1 cellular context compared by ENCODE assay signal in the genomic region with DNA sequence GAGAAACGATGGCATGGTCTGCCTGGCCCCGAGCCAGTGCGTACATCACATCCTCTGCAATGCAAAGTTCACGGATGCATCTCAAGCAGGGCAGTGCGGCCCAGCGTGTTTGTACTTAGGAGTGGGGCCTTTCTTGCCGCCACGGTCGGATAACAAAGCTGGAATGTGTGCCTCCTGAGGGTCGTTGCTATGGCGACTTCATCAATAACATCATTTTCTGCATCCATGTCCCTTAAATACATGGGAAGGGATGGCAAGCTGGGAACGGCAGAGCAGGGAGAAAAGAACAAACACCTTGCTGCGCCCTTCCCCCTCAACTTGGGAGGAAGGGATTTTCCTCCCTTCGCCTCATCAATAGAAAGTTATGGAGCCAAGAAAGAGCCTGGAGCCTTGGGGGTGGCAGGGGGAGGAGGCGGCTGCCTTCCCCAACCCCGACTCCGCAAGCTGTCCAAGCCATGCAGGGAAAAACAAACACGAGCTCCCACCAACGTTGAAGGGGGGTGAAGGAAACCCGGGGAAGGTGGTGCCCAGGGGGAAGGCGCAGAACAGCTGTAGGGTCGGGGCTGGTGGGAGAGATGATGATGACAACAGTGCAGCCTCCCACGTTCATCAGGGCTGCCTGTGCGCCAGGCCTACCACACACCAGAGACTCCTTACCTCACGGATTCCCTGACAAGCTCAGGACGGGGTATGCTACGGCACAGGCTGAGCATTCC.
TF ChIP-seq lines count a peak whose summit lies in the region.

No MANE protein-coding gene starts in this region.

TF ChIP-seq in GM23338, 12 proteins besides CTCF, POLR2A, EP300 and RAD21:
- TF ChIP-seq, protein P1, sequence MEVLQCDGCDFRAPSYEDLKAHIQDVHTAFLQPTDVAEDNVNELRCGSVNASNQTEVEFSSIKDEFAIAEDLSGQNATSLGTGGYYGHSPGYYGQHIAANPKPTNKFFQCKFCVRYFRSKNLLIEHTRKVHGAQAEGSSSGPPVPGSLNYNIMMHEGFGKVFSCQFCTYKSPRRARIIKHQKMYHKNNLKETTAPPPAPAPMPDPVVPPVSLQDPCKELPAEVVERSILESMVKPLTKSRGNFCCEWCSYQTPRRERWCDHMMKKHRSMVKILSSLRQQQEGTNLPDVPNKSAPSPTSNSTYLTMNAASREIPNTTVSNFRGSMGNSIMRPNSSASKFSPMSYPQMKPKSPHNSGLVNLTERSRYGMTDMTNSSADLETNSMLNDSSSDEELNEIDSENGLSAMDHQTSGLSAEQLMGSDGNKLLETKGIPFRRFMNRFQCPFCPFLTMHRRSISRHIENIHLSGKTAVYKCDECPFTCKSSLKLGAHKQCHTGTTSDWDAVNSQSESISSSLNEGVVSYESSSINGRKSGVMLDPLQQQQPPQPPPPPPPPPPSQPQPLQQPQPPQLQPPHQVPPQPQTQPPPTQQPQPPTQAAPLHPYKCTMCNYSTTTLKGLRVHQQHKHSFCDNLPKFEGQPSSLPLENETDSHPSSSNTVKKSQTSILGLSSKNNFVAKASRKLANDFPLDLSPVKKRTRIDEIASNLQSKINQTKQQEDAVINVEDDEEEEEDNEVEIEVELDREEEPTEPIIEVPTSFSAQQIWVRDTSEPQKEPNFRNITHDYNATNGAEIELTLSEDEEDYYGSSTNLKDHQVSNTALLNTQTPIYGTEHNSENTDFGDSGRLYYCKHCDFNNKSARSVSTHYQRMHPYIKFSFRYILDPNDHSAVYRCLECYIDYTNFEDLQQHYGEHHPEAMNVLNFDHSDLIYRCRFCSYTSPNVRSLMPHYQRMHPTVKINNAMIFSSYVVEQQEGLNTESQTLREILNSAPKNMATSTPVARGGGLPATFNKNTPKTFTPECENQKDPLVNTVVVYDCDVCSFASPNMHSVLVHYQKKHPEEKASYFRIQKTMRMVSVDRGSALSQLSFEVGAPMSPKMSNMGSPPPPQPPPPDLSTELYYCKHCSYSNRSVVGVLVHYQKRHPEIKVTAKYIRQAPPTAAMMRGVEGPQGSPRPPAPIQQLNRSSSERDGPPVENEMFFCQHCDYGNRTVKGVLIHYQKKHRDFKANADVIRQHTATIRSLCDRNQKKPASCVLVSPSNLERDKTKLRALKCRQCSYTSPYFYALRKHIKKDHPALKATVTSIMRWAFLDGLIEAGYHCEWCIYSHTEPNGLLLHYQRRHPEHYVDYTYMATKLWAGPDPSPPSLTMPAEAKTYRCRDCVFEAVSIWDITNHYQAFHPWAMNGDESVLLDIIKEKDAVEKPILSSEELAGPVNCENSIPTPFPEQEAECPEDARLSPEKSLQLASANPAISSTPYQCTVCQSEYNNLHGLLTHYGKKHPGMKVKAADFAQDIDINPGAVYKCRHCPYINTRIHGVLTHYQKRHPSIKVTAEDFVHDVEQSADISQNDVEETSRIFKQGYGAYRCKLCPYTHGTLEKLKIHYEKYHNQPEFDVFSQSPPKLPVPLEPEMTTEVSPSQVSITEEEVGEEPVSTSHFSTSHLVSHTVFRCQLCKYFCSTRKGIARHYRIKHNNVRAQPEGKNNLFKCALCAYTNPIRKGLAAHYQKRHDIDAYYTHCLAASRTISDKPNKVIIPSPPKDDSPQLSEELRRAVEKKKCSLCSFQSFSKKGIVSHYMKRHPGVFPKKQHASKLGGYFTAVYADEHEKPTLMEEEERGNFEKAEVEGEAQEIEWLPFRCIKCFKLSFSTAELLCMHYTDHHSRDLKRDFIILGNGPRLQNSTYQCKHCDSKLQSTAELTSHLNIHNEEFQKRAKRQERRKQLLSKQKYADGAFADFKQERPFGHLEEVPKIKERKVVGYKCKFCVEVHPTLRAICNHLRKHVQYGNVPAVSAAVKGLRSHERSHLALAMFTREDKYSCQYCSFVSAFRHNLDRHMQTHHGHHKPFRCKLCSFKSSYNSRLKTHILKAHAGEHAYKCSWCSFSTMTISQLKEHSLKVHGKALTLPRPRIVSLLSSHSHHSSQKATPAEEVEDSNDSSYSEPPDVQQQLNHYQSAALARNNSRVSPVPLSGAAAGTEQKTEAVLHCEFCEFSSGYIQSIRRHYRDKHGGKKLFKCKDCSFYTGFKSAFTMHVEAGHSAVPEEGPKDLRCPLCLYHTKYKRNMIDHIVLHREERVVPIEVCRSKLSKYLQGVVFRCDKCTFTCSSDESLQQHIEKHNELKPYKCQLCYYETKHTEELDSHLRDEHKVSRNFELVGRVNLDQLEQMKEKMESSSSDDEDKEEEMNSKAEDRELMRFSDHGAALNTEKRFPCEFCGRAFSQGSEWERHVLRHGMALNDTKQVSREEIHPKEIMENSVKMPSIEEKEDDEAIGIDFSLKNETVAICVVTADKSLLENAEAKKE (CRISPR knock-in tag; IDR thresholded peaks at IDR 0.05) = no peak
- TF ChIP-seq, protein P2, sequence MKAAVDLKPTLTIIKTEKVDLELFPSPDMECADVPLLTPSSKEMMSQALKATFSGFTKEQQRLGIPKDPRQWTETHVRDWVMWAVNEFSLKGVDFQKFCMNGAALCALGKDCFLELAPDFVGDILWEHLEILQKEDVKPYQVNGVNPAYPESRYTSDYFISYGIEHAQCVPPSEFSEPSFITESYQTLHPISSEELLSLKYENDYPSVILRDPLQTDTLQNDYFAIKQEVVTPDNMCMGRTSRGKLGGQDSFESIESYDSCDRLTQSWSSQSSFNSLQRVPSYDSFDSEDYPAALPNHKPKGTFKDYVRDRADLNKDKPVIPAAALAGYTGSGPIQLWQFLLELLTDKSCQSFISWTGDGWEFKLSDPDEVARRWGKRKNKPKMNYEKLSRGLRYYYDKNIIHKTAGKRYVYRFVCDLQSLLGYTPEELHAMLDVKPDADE (IDR thresholded peaks at IDR 0.05) = no peak
- TF ChIP-seq EZH2phosphoT487 (IDR thresholded peaks at IDR 0.05; ENCODE audit: unreplicated experiment) (no peak), NANOG (IDR thresholded peaks at IDR 0.05; ENCODE audit: borderline replicate concordance) (no peak), POLR2AphosphoS5 (IDR thresholded peaks at IDR 0.05; ENCODE audit: low read depth) (no peak), ZNF114 (CRISPR knock-in tag; IDR thresholded peaks at IDR 0.05) (no peak), JUNB (IDR thresholded peaks at IDR 0.05; ENCODE audit: unreplicated experiment) (no peak), CREB1 (CRISPR knock-in tag; IDR thresholded peaks at IDR 0.05; ENCODE audit: low read depth) (no peak), EZH2 (IDR thresholded peaks at IDR 0.05; ENCODE audit: low read depth, unreplicated experiment) (no peak), ZNF331 (CRISPR knock-in tag; IDR thresholded peaks at IDR 0.05; ENCODE audit: low read depth) (no peak)
- TF ChIP-seq, protein P3, sequence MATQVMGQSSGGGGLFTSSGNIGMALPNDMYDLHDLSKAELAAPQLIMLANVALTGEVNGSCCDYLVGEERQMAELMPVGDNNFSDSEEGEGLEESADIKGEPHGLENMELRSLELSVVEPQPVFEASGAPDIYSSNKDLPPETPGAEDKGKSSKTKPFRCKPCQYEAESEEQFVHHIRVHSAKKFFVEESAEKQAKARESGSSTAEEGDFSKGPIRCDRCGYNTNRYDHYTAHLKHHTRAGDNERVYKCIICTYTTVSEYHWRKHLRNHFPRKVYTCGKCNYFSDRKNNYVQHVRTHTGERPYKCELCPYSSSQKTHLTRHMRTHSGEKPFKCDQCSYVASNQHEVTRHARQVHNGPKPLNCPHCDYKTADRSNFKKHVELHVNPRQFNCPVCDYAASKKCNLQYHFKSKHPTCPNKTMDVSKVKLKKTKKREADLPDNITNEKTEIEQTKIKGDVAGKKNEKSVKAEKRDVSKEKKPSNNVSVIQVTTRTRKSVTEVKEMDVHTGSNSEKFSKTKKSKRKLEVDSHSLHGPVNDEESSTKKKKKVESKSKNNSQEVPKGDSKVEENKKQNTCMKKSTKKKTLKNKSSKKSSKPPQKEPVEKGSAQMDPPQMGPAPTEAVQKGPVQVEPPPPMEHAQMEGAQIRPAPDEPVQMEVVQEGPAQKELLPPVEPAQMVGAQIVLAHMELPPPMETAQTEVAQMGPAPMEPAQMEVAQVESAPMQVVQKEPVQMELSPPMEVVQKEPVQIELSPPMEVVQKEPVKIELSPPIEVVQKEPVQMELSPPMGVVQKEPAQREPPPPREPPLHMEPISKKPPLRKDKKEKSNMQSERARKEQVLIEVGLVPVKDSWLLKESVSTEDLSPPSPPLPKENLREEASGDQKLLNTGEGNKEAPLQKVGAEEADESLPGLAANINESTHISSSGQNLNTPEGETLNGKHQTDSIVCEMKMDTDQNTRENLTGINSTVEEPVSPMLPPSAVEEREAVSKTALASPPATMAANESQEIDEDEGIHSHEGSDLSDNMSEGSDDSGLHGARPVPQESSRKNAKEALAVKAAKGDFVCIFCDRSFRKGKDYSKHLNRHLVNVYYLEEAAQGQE (IDR thresholded peaks at IDR 0.05; ENCODE audit: unreplicated experiment) = no peak
